In genomic region chr2:94966689-94967088, GRCh38 we compare ENCODE assay signal across 39 cellular contexts. TPM values are rescaled to one million over a fixed set of nuclear protein-coding genes. Genes with fewer than 3 reads are reported as not detected.
A peak's percentile ranks its signal among the peaks of the same experiment; 100 is the strongest.
DNase-seq lines count a peak whose midpoint lies in the region; ATAC-seq, FAIRE-seq and TF ChIP-seq lines count a peak whose summit lies in the region.
"Had no signal": no experiment of that assay in that cellular context is flagged by ENCODE, and none has a peak within 500 bp of the region (broad histone marks: within the 10 kb centered on the region; RNA-seq: fewer than 3 reads in every experiment).

No MANE protein-coding gene starts in this region.

- no peak for FAIRE-seq in HepG2 (lab: Jason Lieb, UNC)
- FAIRE-seq: A204.1, A549, D721Med had no signal

- WGBS in HepG2 (ENCODE audit: low lambda C conversion rate), result 0% methylated on average over 1 of the region's 1 CpG
- 20% methylated on average over 1 of the region's 1 CpG for WGBS in right lobe of liver (ENCODE audit: insufficient coverage, low coverage, low lambda C conversion rate, missing lambda C conversion rate)

- no peak overlapping the region for H3K9ac ChIP-seq in HepG2 (ENCODE audit: insufficient read depth, low read depth, low read length)
- H3K9ac ChIP-seq: BLaER1; BLaER1 treated with 17β-estradiol and CSF1 and Interleukin-3, amounts not matched to agents 10 nM and 100 nM had no signal

- H3K27ac ChIP-seq in HepG2 (ENCODE audit: extremely low read length, insufficient read depth, low read length) (no peak overlapping the region), right lobe of liver (no peak overlapping the region), HEK293 (ENCODE audit: extremely low read depth, low read depth, low read length) (no peak overlapping the region)
- H3K27ac ChIP-seq: 22Rv1; A549; BLaER1; BLaER1 treated with 17β-estradiol and CSF1 and Interleukin-3, amounts not matched to agents 10 nM and 100 nM; C4-2B had no signal

- no peaks in the 10 kb centered on the region for H3K79me2 ChIP-seq in HepG2 (ENCODE audit: insufficient read depth, low read length)

- DNase-seq in DMS53 (lab: John Stamatoyannopoulos, UW) (peak; percentile 67), DMS53 treated with DMSO at 0.1 percent for 48 hours (lab: John Stamatoyannopoulos, UW; ENCODE audit: unreplicated experiment) (no peak), HepG2 (ENCODE audit: low spot score) (no peak), right lobe of liver (no peak)
- DNase-seq in activated naive CD4-positive, alpha-beta T cell treated with anti-CD3 and anti-CD28 coated beads, Interleukin-2, amount 10 ng/mL, durations not matched to agents 7 days and 5 days, result no peak
- DNase-seq: 8988T; ACHN; AML-193; BE2C; C1 segment of cervical spinal cord; Caco-2; Calu3; CD4-positive, alpha-beta memory T cell; CD4-positive, alpha-beta T cell; CD4-positive, CD25-positive, alpha-beta regulatory T cell; CD8-positive, alpha-beta memory T cell; CD8-positive, alpha-beta T cell; COR-L47; DMS 273 treated with DMSO at 0.1 percent for 48 hours; DMS153; DMS79; DMS79 treated with DMSO at 0.1 percent for 48 hours; DND-41; EL had no signal

- H3K27me3 ChIP-seq in HepG2 (ENCODE audit: control insufficient read depth in 1 of 2, insufficient read depth in 2 of 2, low read length in 2 of 2), result peaks cover 0 to 17% of the 10 kb centered on the region in 2 experiments; a peak in 4 of 5 replicates
- no peaks in the 10 kb centered on the region for H3K27me3 ChIP-seq in right lobe of liver
- H3K27me3 ChIP-seq: BE2C; BLaER1; BLaER1 treated with 17β-estradiol and CSF1 and Interleukin-3, amounts not matched to agents 10 nM and 100 nM had no signal

- H4K20me1 ChIP-seq in HepG2 (ENCODE audit: insufficient read depth, low read length), result no peaks in the 10 kb centered on the region
- H4K20me1 ChIP-seq: BLaER1; BLaER1 treated with 17β-estradiol and CSF1 and Interleukin-3, amounts not matched to agents 10 nM and 100 nM had no signal

- H3K27ac Mint-ChIP-seq in activated naive CD4-positive, alpha-beta T cell treated with anti-CD3 and anti-CD28 coated beads, Interleukin-2, amount 10 ng/mL, durations not matched to agents 7 days and 5 days, result no peak overlapping the region
- H3K27ac Mint-ChIP-seq: B cell; CD14-positive monocyte; CD4-positive, alpha-beta memory T cell; CD4-positive, alpha-beta T cell; CD4-positive, CD25-positive, alpha-beta regulatory T cell; CD8-positive, alpha-beta memory T cell; CD8-positive, alpha-beta T cell had no signal

- intact Hi-C loops in HepG2 (cut with micrococcal nuclease; ENCODE audit: unreplicated experiment), result no loop called here
- intact Hi-C loops in right lobe of liver (cut with DNase I), result no loop called here

- no peaks in the 10 kb centered on the region for H3K9me3 ChIP-seq in HepG2 (ENCODE audit: low read length)
- H3K9me3 ChIP-seq in right lobe of liver, result no peaks in the 10 kb centered on the region
- H3K9me3 ChIP-seq in HEK293 (ENCODE audit: control insufficient read depth, insufficient read depth, low read depth, low read length), result no peaks in the 10 kb centered on the region
- H3K9me3 ChIP-seq: A549; BE2C; BLaER1; BLaER1 treated with 17β-estradiol and CSF1 and Interleukin-3, amounts not matched to agents 10 nM and 100 nM; Caco-2 had no signal

- H3K9me3 Mint-ChIP-seq in activated naive CD4-positive, alpha-beta T cell treated with anti-CD3 and anti-CD28 coated beads, Interleukin-2, amount 10 ng/mL, durations not matched to agents 7 days and 5 days, result no peaks in the 10 kb centered on the region
- H3K9me3 Mint-ChIP-seq: CD4-positive, alpha-beta T cell; CD8-positive, alpha-beta T cell had no signal

- H3K36me3 Mint-ChIP-seq in activated naive CD4-positive, alpha-beta T cell treated with anti-CD3 and anti-CD28 coated beads, Interleukin-2, amount 10 ng/mL, durations not matched to agents 7 days and 5 days, result no peaks in the 10 kb centered on the region
- H3K36me3 Mint-ChIP-seq: CD14-positive monocyte; CD4-positive, alpha-beta memory T cell; CD4-positive, CD25-positive, alpha-beta regulatory T cell; CD8-positive, alpha-beta memory T cell; CD8-positive, alpha-beta T cell had no signal

- H3K4me2 ChIP-seq in HepG2 (ENCODE audit: low read depth, low read length), result no peak overlapping the region
- H3K4me2 ChIP-seq: A549; BLaER1; BLaER1 treated with 17β-estradiol and CSF1 and Interleukin-3, amounts not matched to agents 10 nM and 100 nM had no signal

- no peak for TF ChIP-seq POLR2A in HepG2 (IDR thresholded peaks at IDR 0.05; ENCODE audit: insufficient read depth in 1 of 2, low read depth in 2 of 2, low read length in 2 of 2)
- no peak for TF ChIP-seq POLR2A in right lobe of liver (IDR thresholded peaks at IDR 0.05)

- no peak for TF ChIP-seq RAD21 in HepG2 (CRISPR knock-in tag; IDR thresholded peaks at IDR 0.05)

- POLR2A ChIA-PET in HepG2 (lab: Yijun Ruan, JAX), result no interaction called here
- POLR2A ChIA-PET in HEK293 (lab: Yijun Ruan, JAX), result no interaction called here

- no peaks in the 10 kb centered on the region for H3K36me3 ChIP-seq in HepG2 (replicated peaks in 1 of 2; ENCODE audit: control insufficient read depth in 1 of 2, insufficient read depth in 2 of 2, low read length in 2 of 2)
- no peaks in the 10 kb centered on the region for H3K36me3 ChIP-seq in right lobe of liver
- no peaks in the 10 kb centered on the region for H3K36me3 ChIP-seq in HEK293 (ENCODE audit: control insufficient read depth in 2 of 2, insufficient read depth in 1 of 2, low read length in 2 of 2)
- H3K36me3 ChIP-seq: BE2C; BLaER1; BLaER1 treated with 17β-estradiol and CSF1 and Interleukin-3, amounts not matched to agents 10 nM and 100 nM had no signal

- H3K27me3 Mint-ChIP-seq in activated naive CD4-positive, alpha-beta T cell treated with anti-CD3 and anti-CD28 coated beads, Interleukin-2, amount 10 ng/mL, durations not matched to agents 7 days and 5 days, result peaks cover 40% of the 10 kb centered on the region

- no peak for ATAC-seq in HepG2
- no peak for ATAC-seq in right lobe of liver
- ATAC-seq: A549; CD8-positive, alpha-beta T cell had no signal

- H3K4me1 ChIP-seq in HepG2 (ENCODE audit: insufficient read depth, low read length) (no peaks in the 10 kb centered on the region), right lobe of liver (no peaks in the 10 kb centered on the region), HEK293 (ENCODE audit: control insufficient read depth, insufficient read depth, low read length) (no peaks in the 10 kb centered on the region)
- H3K4me1 ChIP-seq: A549, BE2C had no signal

- CTCF ChIA-PET in HepG2 (lab: Yijun Ruan, JAX; ENCODE audit: low intra/inter-chr PET ratio, low total read pairs) (no interaction called here), HEK293 (lab: Yijun Ruan, JAX) (interaction anchor here (0.7 to 1.0 kb wide), 2 partner anchors 9 to 11 kb away, joined by 4 to 6 read pairs; no protein-coding TSS in a partner anchor)
- CTCF ChIA-PET in activated naive CD4-positive, alpha-beta T cell treated with anti-CD3 and anti-CD28 coated beads, Interleukin-2, amount 10 ng/mL, durations not matched to agents 7 days and 5 days (lab: Charles Lee), result interaction anchor here (1.5 kb wide), 1 partner anchor 10 kb away, joined by 8 read pairs; no protein-coding TSS in a partner anchor

- no TSS peak for BruUV-seq in HepG2 (replicated peaks; lab: Mats Ljungman, UMichigan)

- TF ChIP-seq CTCF in HepG2 (CRISPR knock-in tag; IDR thresholded peaks at IDR 0.05) (no peak), right lobe of liver (IDR thresholded peaks at IDR 0.05) (no peak), HEK293 (tag by site-specific recombination; IDR thresholded peaks at IDR 0.05) (no peak)

- in situ Hi-C loops in HepG2 (cut with HindIII; ENCODE audit: extremely low pct_ligation_motif_present, low pct_unique_long_range_greater_than_20kb), result no loop called here

- TF ChIP-seq EP300 in HepG2 (IDR thresholded peaks at IDR 0.05; ENCODE audit: low read depth in 2 of 2, low read length in 2 of 2), result no peak
- TF ChIP-seq EP300 in HepG2 (CRISPR knock-in tag; IDR thresholded peaks at IDR 0.05; ENCODE audit: borderline replicate concordance), result no peak

- no peak overlapping the region for H2AFZ ChIP-seq in HepG2 (ENCODE audit: low read length)

- no peak overlapping the region for H3K4me3 Mint-ChIP-seq in activated naive CD4-positive, alpha-beta T cell treated with anti-CD3 and anti-CD28 coated beads, Interleukin-2, amount 10 ng/mL, durations not matched to agents 7 days and 5 days
- H3K4me3 Mint-ChIP-seq: B cell; CD14-positive monocyte; CD4-positive, alpha-beta memory T cell; CD4-positive, alpha-beta T cell; CD4-positive, CD25-positive, alpha-beta regulatory T cell; CD8-positive, alpha-beta memory T cell; CD8-positive, alpha-beta T cell had no signal

- no peaks in the 10 kb centered on the region for H3K4me1 Mint-ChIP-seq in activated naive CD4-positive, alpha-beta T cell treated with anti-CD3 and anti-CD28 coated beads, Interleukin-2, amount 10 ng/mL, durations not matched to agents 7 days and 5 days
- H3K4me1 Mint-ChIP-seq: B cell; CD14-positive monocyte; CD4-positive, alpha-beta memory T cell; CD4-positive, CD25-positive, alpha-beta regulatory T cell; CD8-positive, alpha-beta memory T cell had no signal

- no peak overlapping the region for H3K4me3 ChIP-seq in HepG2 (replicated peaks in 1 of 3; ENCODE audit: insufficient read depth in 1 of 3, low read depth in 2 of 3, low read length in 3 of 3)
- H3K4me3 ChIP-seq in right lobe of liver, result no peak overlapping the region
- no peak overlapping the region for H3K4me3 ChIP-seq in HEK293 (ENCODE audit: low read depth, low read length)
- H3K4me3 ChIP-seq: A549; BLaER1; BLaER1 treated with 17β-estradiol and CSF1 and Interleukin-3, amounts not matched to agents 10 nM and 100 nM had no signal

RNA-seq across cellular contexts. Expression of gene MAL, which starts 58.8 kb away (rescaled TPM):
- total RNA-seq in HepG2 (2016; rRNA removed; fragmentation: Illumina TruSeq; extraction: Trizol) (not detected in 2 replicates), right lobe of liver (under 1 TPM in 1 of 6 experiments, not detected in 5; 0.24 TPM)
- total RNA-seq in HepG2 (2016; cell fraction: cytosol; rRNA removed; fragmentation: Illumina TruSeq; extraction: Trizol; ENCODE audit: low read depth), result not detected in 2 replicates
- total RNA-seq in HepG2 (2016; cell fraction: insoluble cytoplasmic fraction; rRNA removed; fragmentation: Illumina TruSeq; extraction: Trizol), result not detected in 2 replicates
- not detected in 2 replicates for total RNA-seq in HepG2 (2016; cell fraction: membrane; rRNA removed; fragmentation: Illumina TruSeq; extraction: Trizol)
- total RNA-seq in HepG2 (2016; cell fraction: nucleus; rRNA removed; fragmentation: Illumina TruSeq; extraction: Trizol), result not detected in 2 replicates
- not detected in 2 replicates for polyA plus RNA-seq in HepG2 (2011; rRNA removed)
- polyA plus RNA-seq in HepG2 (2011; cell fraction: cytosol; rRNA removed), result not detected in 2 replicates
- not detected in 2 replicates for polyA plus RNA-seq in HepG2 (2011; cell fraction: nucleus; rRNA removed)
- not detected in 2 replicates for polyA plus RNA-seq in HepG2 (2012)
- not detected in 2 replicates for polyA plus RNA-seq in HepG2 (2016; cell fraction: cytosol; fragmentation: Illumina TruSeq; extraction: Trizol; ENCODE audit: low read depth)
- not detected in 2 replicates for polyA plus RNA-seq in HepG2 (2016; cell fraction: insoluble cytoplasmic fraction; fragmentation: Illumina TruSeq; extraction: Trizol; ENCODE audit: low read depth)
- polyA plus RNA-seq in HepG2 (2016; cell fraction: membrane; fragmentation: Illumina TruSeq; extraction: Trizol; ENCODE audit: low read depth), result not detected in 2 replicates
- polyA plus RNA-seq in HepG2 (2016; cell fraction: nucleus; fragmentation: Illumina TruSeq; extraction: Trizol; ENCODE audit: insufficient read depth, low read depth), result not detected in 2 replicates
- not detected in 2 replicates for polyA minus RNA-seq in HepG2 (2011; rRNA and poly(A)+ RNA removed; ENCODE audit: low replicate concordance)
- polyA minus RNA-seq in HepG2 (2011; cell fraction: cytosol; rRNA and poly(A)+ RNA removed), result not detected in 2 replicates
- not detected in 2 replicates for polyA minus RNA-seq in HepG2 (2011; cell fraction: nucleus; rRNA and poly(A)+ RNA removed)
- total RNA-seq: A172, A673, Caco-2, Calu3, G401 had no signal
- polyA plus RNA-seq: A549, AG04450, BJ had no signal
